In genomic region chr6:166707045-166707444, GRCh38 we compare ENCODE assay signal across 8 cellular contexts.
A peak's percentile ranks its signal among the peaks of the same experiment; 100 is the strongest.
DNase-seq lines count a peak whose midpoint lies in the region; ATAC-seq, FAIRE-seq and TF ChIP-seq lines count a peak whose summit lies in the region.

No MANE protein-coding gene starts in this region.

- no peaks in the 10 kb centered on the region for H3K9me1 ChIP-seq in K562 (ENCODE audit: control insufficient read depth, insufficient read depth, low read length)

- in situ Hi-C loops in K562 (cut with MboI) = no loop called here

- DNase-seq in A673 (ENCODE audit: low spot score) (no peak), NCI-H1930 (lab: John Stamatoyannopoulos, UW) (peak; percentile 2 to 6), K562 (ENCODE audit: extremely low read depth in 1 of 4, low spot score in 3 of 4) (peak in 2 of 4 experiments; percentile 30 to 33), left lung (peak; percentile 59 to 92), ovary (no peak), frontal cortex (ENCODE audit: low spot score in 2 of 2) (no peak)
- no peak for DNase-seq in NK-92 treated with Interleukin-12 subunit alpha and Interleukin-12 subunit beta, amount 100 ng/mL, for 24 hours (lab: John Stamatoyannopoulos, UW)

- POLR2A ChIA-PET in A673 (lab: Charles Lee; ENCODE audit: low non-redundant PET) (no interaction called here), K562 (lab: Yijun Ruan, JAX) (interaction anchor here (0.6 kb wide), 1 partner anchor 13 kb away, joined by 3 read pairs; no protein-coding TSS in a partner anchor)

- no peak overlapping the region for H3K9ac ChIP-seq in K562 (ENCODE audit: insufficient read depth in 1 of 2, low read depth in 2 of 2, low read length in 2 of 2)

- no peaks in the 10 kb centered on the region for H3K79me2 ChIP-seq in K562 (ENCODE audit: control insufficient read depth, insufficient read depth, low read length)

- H3K27ac ChIP-seq in A673 (ENCODE audit: low read depth, low read length, poor library complexity, severe bottlenecking) (no peak overlapping the region), K562 (ENCODE audit: extremely low read depth, low read depth, low read length) (no peak overlapping the region), left lung (peak overlapping the region in 1 of 2 donors; percentile 33), ovary (no peak overlapping the region)

- CTCF ChIA-PET in A673 (lab: Charles Lee) (interaction anchor here (0.5 kb wide), 1 partner anchor 143 kb away, joined by 3 read pairs; no protein-coding TSS in a partner anchor), K562 (lab: Yijun Ruan, JAX; ENCODE audit: low intra/inter-chr PET ratio) (no interaction called here)

- intact Hi-C loops in A673 (cut with micrococcal nuclease; ENCODE audit: unreplicated experiment) (no loop called here), K562 (cut with micrococcal nuclease) (loop anchor here (10.0 kb wide), 1 partner anchor 432 kb away; no protein-coding TSS in a partner anchor), left lung (cut with DNase I) (no loop called here), ovary (cut with DNase I) (no loop called here)

- peaks cover 4% of the 10 kb centered on the region for H3K27me3 ChIP-seq in A673 (replicated peaks; ENCODE audit: insufficient read depth, low read depth, low read length, poor library complexity)
- H3K27me3 ChIP-seq in K562 (ENCODE audit: control insufficient read depth in 2 of 2, insufficient read depth in 2 of 2, low read length in 2 of 2) = peaks cover 7 to 33% of the 10 kb centered on the region in 2 experiments; a peak in 4 of 5 replicates
- no peaks in the 10 kb centered on the region for H3K27me3 ChIP-seq in left lung
- H3K27me3 ChIP-seq in ovary = no peaks in the 10 kb centered on the region

- FAIRE-seq in K562 (lab: Jason Lieb, UNC) = no peak
- FAIRE-seq in frontal cortex (lab: Jason Lieb, UNC) = no peak

- no peak for TF ChIP-seq POLR2A in K562 (conservative IDR thresholded peaks at IDR 0.05)
- no peak for TF ChIP-seq POLR2A in ovary (IDR thresholded peaks at IDR 0.05)

- H3K9me3 ChIP-seq in A673 (ENCODE audit: low read depth, low read length, poor library complexity, severe bottlenecking) (no peaks in the 10 kb centered on the region), K562 (replicated peaks; ENCODE audit: control insufficient read depth, insufficient read depth, low read depth, low read length) (no peaks in the 10 kb centered on the region), left lung (peaks cover 0 to 6% of the 10 kb centered on the region in 2 donors), ovary (no peaks in the 10 kb centered on the region)

- 3% methylated on average over 10 of the region's 10 CpGs for WGBS in K562 (ENCODE audit: insufficient coverage, low coverage, missing lambda C conversion rate)
- 15 to 43% (median 17%) methylated on average over 10 of the region's 10 CpGs for WGBS in ovary, 3 donors

- no peak overlapping the region for H2AFZ ChIP-seq in K562 (ENCODE audit: low read depth, low read length)

- H3K4me3 ChIP-seq in A673 (ENCODE audit: low read depth, low read length, poor library complexity, severe bottlenecking) = no peak overlapping the region
- no peak overlapping the region for H3K4me3 ChIP-seq in K562
- no peak overlapping the region for H3K4me3 ChIP-seq in left lung
- H3K4me3 ChIP-seq in ovary = no peak overlapping the region

- H3K4me2 ChIP-seq in K562 (ENCODE audit: insufficient read depth, low read length) = no peak overlapping the region

- TF ChIP-seq CTCF in A673 (conservative IDR thresholded peaks at IDR 0.05; ENCODE audit: low read depth, low read length) = 0 out of 2 replicates have a peak, but pooled peaks have one; percentile 28
- peak; percentile 49 for TF ChIP-seq CTCF in GM12874 (IDR thresholded peaks at IDR 0.05; ENCODE audit: insufficient read depth, low read depth, low read length)
- peak; percentile 46 to 58 (median 52); a peak in 5 of 6 replicates for TF ChIP-seq CTCF in K562 (IDR thresholded peaks at IDR 0.05 in 2 of 3, conservative IDR thresholded peaks at IDR 0.05 in 1 of 3; ENCODE audit: insufficient read depth in 2 of 3, low read depth in 1 of 3, low read length in 3 of 3)
- TF ChIP-seq CTCF in left lung (IDR thresholded peaks at IDR 0.05) = peak; percentile 50 to 57
- TF ChIP-seq CTCF in ovary (IDR thresholded peaks at IDR 0.05) = no peak

- H4K20me1 ChIP-seq in K562 (replicated peaks; ENCODE audit: control insufficient read depth, insufficient read depth, low read length) = no peaks in the 10 kb centered on the region

- H3K4me1 ChIP-seq in A673 (ENCODE audit: insufficient read depth, low read length, poor library complexity, severe bottlenecking) (no peaks in the 10 kb centered on the region), K562 (replicated peaks in 1 of 2; ENCODE audit: control insufficient read depth in 2 of 2, insufficient read depth in 2 of 2, low read length in 2 of 2) (no peaks in the 10 kb centered on the region), left lung (peaks cover 0 to 11% of the 10 kb centered on the region in 2 donors), ovary (ENCODE audit: insufficient read depth) (peaks cover under 1% of the 10 kb centered on the region)

- no peak for TF ChIP-seq EP300 in K562 (IDR thresholded peaks at IDR 0.05; ENCODE audit: low read length)
- TF ChIP-seq EP300 in ovary (IDR thresholded peaks at IDR 0.05) = no peak

- H3K36me3 ChIP-seq in A673 (ENCODE audit: insufficient read depth, low read length, poor library complexity, severe bottlenecking) (no peaks in the 10 kb centered on the region), K562 (ENCODE audit: control insufficient read depth, insufficient read depth, low read length) (no peaks in the 10 kb centered on the region), left lung (no peaks in the 10 kb centered on the region), ovary (no peaks in the 10 kb centered on the region)

- peak; percentile 94 for ATAC-seq in K562
- ATAC-seq in left lung = peak; percentile 84

- BruUV-seq in A673 (replicated peaks; lab: Mats Ljungman, UMichigan) = no TSS peak
- no TSS peak for BruUV-seq in K562 (replicated peaks; lab: Mats Ljungman, UMichigan)

- peak in 1 of 2 experiments; percentile 45; a peak in 2 of 4 replicates for TF ChIP-seq RAD21 in K562 (CRISPR knock-in tag; conservative IDR thresholded peaks at IDR 0.05 in 1 of 2, IDR thresholded peaks at IDR 0.05 in 1 of 2)

TF ChIP-seq in K562, 482 proteins besides CTCF, POLR2A, EP300 and RAD21:
- no peak for TF ChIP-seq ADNP (tag; IDR thresholded peaks at IDR 0.05)
- TF ChIP-seq YY1 (IDR thresholded peaks at IDR 0.05; ENCODE audit: borderline replicate concordance in 1 of 3, control insufficient read depth in 1 of 3, extremely low read depth in 1 of 3, insufficient read depth in 3 of 3, insufficient read length in 1 of 3, insufficient replicate concordance in 2 of 3, low read depth in 1 of 3, low read length in 2 of 3) = peak in 1 of 3 experiments; percentile 32
- TF ChIP-seq, protein P1, sequence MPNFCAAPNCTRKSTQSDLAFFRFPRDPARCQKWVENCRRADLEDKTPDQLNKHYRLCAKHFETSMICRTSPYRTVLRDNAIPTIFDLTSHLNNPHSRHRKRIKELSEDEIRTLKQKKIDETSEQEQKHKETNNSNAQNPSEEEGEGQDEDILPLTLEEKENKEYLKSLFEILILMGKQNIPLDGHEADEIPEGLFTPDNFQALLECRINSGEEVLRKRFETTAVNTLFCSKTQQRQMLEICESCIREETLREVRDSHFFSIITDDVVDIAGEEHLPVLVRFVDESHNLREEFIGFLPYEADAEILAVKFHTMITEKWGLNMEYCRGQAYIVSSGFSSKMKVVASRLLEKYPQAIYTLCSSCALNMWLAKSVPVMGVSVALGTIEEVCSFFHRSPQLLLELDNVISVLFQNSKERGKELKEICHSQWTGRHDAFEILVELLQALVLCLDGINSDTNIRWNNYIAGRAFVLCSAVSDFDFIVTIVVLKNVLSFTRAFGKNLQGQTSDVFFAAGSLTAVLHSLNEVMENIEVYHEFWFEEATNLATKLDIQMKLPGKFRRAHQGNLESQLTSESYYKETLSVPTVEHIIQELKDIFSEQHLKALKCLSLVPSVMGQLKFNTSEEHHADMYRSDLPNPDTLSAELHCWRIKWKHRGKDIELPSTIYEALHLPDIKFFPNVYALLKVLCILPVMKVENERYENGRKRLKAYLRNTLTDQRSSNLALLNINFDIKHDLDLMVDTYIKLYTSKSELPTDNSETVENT (CRISPR knock-in tag; IDR thresholded peaks at IDR 0.05) = no peak
- peak; percentile 43; the same call in 1 of the 2 replicates for TF ChIP-seq STAG1 (CRISPR knock-in tag; IDR thresholded peaks at IDR 0.05; ENCODE audit: borderline replicate concordance)
- no peak for TF ChIP-seq ZNF232 (CRISPR knock-in tag; IDR thresholded peaks at IDR 0.05)
- TF ChIP-seq, protein P2, sequence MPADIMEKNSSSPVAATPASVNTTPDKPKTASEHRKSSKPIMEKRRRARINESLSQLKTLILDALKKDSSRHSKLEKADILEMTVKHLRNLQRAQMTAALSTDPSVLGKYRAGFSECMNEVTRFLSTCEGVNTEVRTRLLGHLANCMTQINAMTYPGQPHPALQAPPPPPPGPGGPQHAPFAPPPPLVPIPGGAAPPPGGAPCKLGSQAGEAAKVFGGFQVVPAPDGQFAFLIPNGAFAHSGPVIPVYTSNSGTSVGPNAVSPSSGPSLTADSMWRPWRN (IDR thresholded peaks at IDR 0.05; ENCODE audit: low read depth) = no peak

Comparison
In these comparisons a context has a peak if more than half of its experiments do, and no peak if none do; other contexts are left out.
1. DNase-seq: peak in NCI-H1930 (2 of 2) and left lung (2 of 2); none in A673 (single experiment), NK-92 treated with Interleukin-12 subunit alpha and Interleukin-12 subunit beta, amount 100 ng/mL, for 24 hours (single experiment), ovary (0 of 5) and frontal cortex (0 of 2).
2. CTCF ChIP-seq: peak in A673 (single experiment), GM12874 (single experiment), K562 (3 of 3) and left lung (2 of 2); none in ovary (0 of 3).